In the genomic region with DNA sequence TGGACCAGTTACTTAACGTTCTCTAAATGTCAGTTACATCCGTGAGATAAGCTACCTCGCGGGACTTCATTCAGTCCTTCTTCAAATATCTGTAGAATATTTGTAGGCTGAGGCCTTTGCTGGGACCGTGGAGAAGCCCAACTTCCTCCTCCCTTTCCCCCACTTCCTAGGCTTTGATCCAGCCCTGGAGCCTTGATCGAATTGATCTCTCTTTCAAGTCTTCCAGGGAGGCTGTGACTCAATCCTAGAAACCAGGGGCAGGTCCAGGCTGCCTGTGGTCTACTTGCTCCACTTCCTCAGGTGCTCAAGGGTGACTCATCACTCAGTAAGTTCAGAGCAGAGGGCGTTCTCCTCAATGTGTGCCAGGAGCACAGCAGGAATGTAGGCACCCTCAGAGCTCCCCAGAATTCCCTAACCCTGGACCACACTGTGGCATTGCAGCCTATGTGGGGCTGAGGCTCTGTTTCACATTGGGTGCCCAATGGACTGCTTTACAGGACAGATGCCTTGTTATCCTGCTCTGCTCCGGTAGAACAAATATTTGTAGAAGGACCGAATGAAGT, we compare ENCODE assay signal across 7 cellular contexts. TPM values are rescaled to one million over a fixed set of nuclear protein-coding genes. Genes with fewer than 3 reads are reported as not detected.
DNase-seq lines count a peak whose midpoint lies in the region; ATAC-seq, FAIRE-seq and TF ChIP-seq lines count a peak whose summit lies in the region.

No MANE protein-coding gene starts in this region.

- H3K4me3 Mint-ChIP-seq in stimulated activated effector memory CD8-positive, alpha-beta T cell treated with anti-CD3 and anti-CD28 coated beads, Interleukin-12 subunit alpha, Interleukin-12 subunit beta, amount 100 ng/mL, for 72 hours = peak overlapping the region; percentile 39

- H3K4me1 ChIP-seq in esophagus (ENCODE audit: control insufficient read depth in 2 of 2, insufficient read depth in 2 of 2, low read length in 1 of 2) (peaks cover 0 to under 1% of the 10 kb centered on the region in 2 donors), testis (peaks cover 9% of the 10 kb centered on the region), BE2C (no peaks in the 10 kb centered on the region)

- H3K27ac Mint-ChIP-seq in stimulated activated effector memory CD8-positive, alpha-beta T cell treated with anti-CD3 and anti-CD28 coated beads, Interleukin-12 subunit alpha, Interleukin-12 subunit beta, amount 100 ng/mL, for 72 hours = peak overlapping the region; percentile 94

- WGBS in esophagus, 2 donors = 30 to 40% methylated on average over 9 of the region's 9 CpGs
- WGBS in testis, 2 donors = 68 to 69% methylated on average over 8 to 9 of the region's 9 CpGs

- H3K9me3 ChIP-seq in esophagus (ENCODE audit: control insufficient read depth in 2 of 2, insufficient read depth in 1 of 2, low read depth in 1 of 2, low read length in 1 of 2) (no peaks in the 10 kb centered on the region), testis (no peaks in the 10 kb centered on the region), BE2C (no peaks in the 10 kb centered on the region; the same call in 1 of the 2 replicates)

- TF ChIP-seq CTCF in GM13976 (IDR thresholded peaks at IDR 0.05; ENCODE audit: borderline replicate concordance, control extremely low read depth, extremely low read depth, insufficient read depth, missing control alignments) (no peak), HFF-Myc (IDR thresholded peaks at IDR 0.05; ENCODE audit: low read depth, low read length, missing control alignments) (no peak), testis (IDR thresholded peaks at IDR 0.05) (no peak), BE2C (IDR thresholded peaks at IDR 0.05; ENCODE audit: low read depth, low read length) (no peak)

- in situ Hi-C loops in GM13976 (cut with MboI; ENCODE audit: low sequenced_read_pairs, unreplicated experiment) = no loop called here

- H3K4me3 ChIP-seq in HFF-Myc (replicated peaks; ENCODE audit: low read depth, low read length) = no peak overlapping the region
- no peak overlapping the region for H3K4me3 ChIP-seq in esophagus (ENCODE audit: low read depth in 1 of 2, low read length in 2 of 2)
- H3K4me3 ChIP-seq in testis = no peak overlapping the region
- no peak overlapping the region for H3K4me3 ChIP-seq in BE2C (ENCODE audit: low read depth, low read length)

- peak overlapping the region; percentile 83 to 92 for H3K27ac ChIP-seq in esophagus (ENCODE audit: low read depth in 2 of 2, low read length in 1 of 2)
- no peak overlapping the region for H3K27ac ChIP-seq in testis

- peak; percentile 86 for ATAC-seq in stimulated activated effector memory CD8-positive, alpha-beta T cell treated with anti-CD3 and anti-CD28 coated beads, Interleukin-12 subunit alpha, Interleukin-12 subunit beta, amount 100 ng/mL, for 72 hours

- no peaks in the 10 kb centered on the region for H3K36me3 ChIP-seq in esophagus (ENCODE audit: control insufficient read depth in 2 of 2, insufficient read depth in 2 of 2, low read length in 1 of 2)
- no peaks in the 10 kb centered on the region for H3K36me3 ChIP-seq in testis (ENCODE audit: low read depth, missing control alignments)
- H3K36me3 ChIP-seq in BE2C = no peaks in the 10 kb centered on the region

- H3K27me3 ChIP-seq in esophagus (ENCODE audit: control insufficient read depth in 1 of 2, insufficient read depth in 2 of 2, low read length in 2 of 2) = no peaks in the 10 kb centered on the region
- H3K27me3 ChIP-seq in testis = no peaks in the 10 kb centered on the region
- H3K27me3 ChIP-seq in BE2C = no peaks in the 10 kb centered on the region

- peak; percentile 52 for DNase-seq in GM13976 (ENCODE audit: low spot score)
- peak; percentile 67 for DNase-seq in HFF-Myc (ENCODE audit: extremely low read depth, low read depth)
- DNase-seq in RCC 7860 (ENCODE audit: low spot score) = peak; percentile 89
- peak; percentile 26 to 70 for DNase-seq in stimulated activated effector memory CD8-positive, alpha-beta T cell treated with anti-CD3 and anti-CD28 coated beads, Interleukin-12 subunit alpha, Interleukin-12 subunit beta, amount 100 ng/mL, for 72 hours (ENCODE audit: low spot score in 2 of 2)
- DNase-seq in testis = no peak
- DNase-seq in BE2C = no peak

- peaks cover 6% of the 10 kb centered on the region for H3K36me3 Mint-ChIP-seq in stimulated activated effector memory CD8-positive, alpha-beta T cell treated with anti-CD3 and anti-CD28 coated beads, Interleukin-12 subunit alpha, Interleukin-12 subunit beta, amount 100 ng/mL, for 72 hours

- H3K4me1 Mint-ChIP-seq in stimulated activated effector memory CD8-positive, alpha-beta T cell treated with anti-CD3 and anti-CD28 coated beads, Interleukin-12 subunit alpha, Interleukin-12 subunit beta, amount 100 ng/mL, for 72 hours = peaks cover 34% of the 10 kb centered on the region

- TF ChIP-seq POLR2A in testis (IDR thresholded peaks at IDR 0.05) = no peak

- peak; percentile 91 for FAIRE-seq in RCC 7860 (lab: Jason Lieb, UNC)

- H3K9me3 Mint-ChIP-seq in stimulated activated effector memory CD8-positive, alpha-beta T cell treated with anti-CD3 and anti-CD28 coated beads, Interleukin-12 subunit alpha, Interleukin-12 subunit beta, amount 100 ng/mL, for 72 hours = no peaks in the 10 kb centered on the region

- intact Hi-C loops in testis (cut with DNase I; ENCODE audit: low total_unique reads) = no loop called here

RNA-seq across cellular contexts. Expression of a gene that starts 11.2 kb away (rescaled TPM):
- polyA plus RNA-seq in esophagus (10 to 100 TPM; 17.6 to 25.6 TPM), testis (ENCODE audit: insufficient read depth, low read depth, low replicate concordance) (70.6 TPM)
- total RNA-seq in testis = 10 to 100 TPM; 32.4 to 45.1 TPM
- 39.7 TPM for polyA plus RNA-seq in BE2C (2012; ENCODE audit: insufficient read depth, insufficient read length, low read depth)

RNA-seq across cellular contexts. Expression of a gene that starts 42.8 kb away (rescaled TPM):
- 100 to 1,000 TPM; 120 to 421 TPM for polyA plus RNA-seq in esophagus
- total RNA-seq in testis = 100 to 1,000 TPM; 263 to 271 TPM
- polyA plus RNA-seq in testis (ENCODE audit: insufficient read depth, low read depth, low replicate concordance) = 276 TPM
- polyA plus RNA-seq in BE2C (2012; ENCODE audit: insufficient read depth, insufficient read length, low read depth) = 1.1 TPM

RNA-seq across cellular contexts. Expression of a gene that starts 49.8 kb away (rescaled TPM):
- polyA plus RNA-seq in esophagus (10 to 100 TPM; 14.8 to 21.8 TPM), testis (ENCODE audit: insufficient read depth, low read depth, low replicate concordance) (54.7 TPM)
- total RNA-seq in testis = 10 to 100 TPM; 88.0 to 90.6 TPM
- polyA plus RNA-seq in BE2C (2012; ENCODE audit: insufficient read depth, insufficient read length, low read depth) = 84.0 TPM

Comparison
In these comparisons a context has a peak if more than half of its experiments do, and no peak if none do; other contexts are left out.
1. DNase-seq: peak in GM13976 (single experiment), HFF-Myc (single experiment), RCC 7860 (single experiment) and stimulated activated effector memory CD8-positive, alpha-beta T cell treated with anti-CD3 and anti-CD28 coated beads, Interleukin-12 subunit alpha, Interleukin-12 subunit beta, amount 100 ng/mL, for 72 hours (2 of 2); none in testis (single experiment) and BE2C (single experiment).
2. H3K27ac ChIP-seq: peak in esophagus (2 of 2); none in testis (0 of 2).